Comparison of ENCODE assay signal across 7 cellular contexts in the genomic region with DNA sequence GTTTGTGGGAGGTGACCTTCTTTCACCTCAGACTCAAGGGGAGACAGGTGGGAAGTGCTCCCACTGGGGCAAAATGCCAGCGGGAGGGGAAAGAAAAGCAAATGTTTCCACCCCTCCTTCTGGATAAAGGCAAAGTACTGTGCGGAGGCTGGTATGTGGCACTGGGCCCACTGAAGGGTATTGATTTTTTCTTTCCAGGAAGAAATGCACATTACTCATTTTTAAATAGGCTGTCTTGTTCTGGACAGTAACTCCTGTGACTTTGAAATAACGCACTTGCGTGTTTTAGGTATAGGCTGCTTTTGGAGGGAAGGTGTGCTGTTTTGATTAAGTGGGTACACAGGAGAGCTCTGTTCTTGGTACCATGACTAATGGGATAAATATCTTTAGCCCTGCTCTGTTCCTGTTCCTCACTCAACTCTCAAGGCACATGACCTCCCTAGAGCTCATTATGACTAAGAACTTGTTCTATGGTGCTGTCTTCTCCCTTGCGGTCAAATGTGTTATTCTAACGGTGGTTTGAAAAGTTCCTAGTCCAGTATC. TPM values are rescaled to one million over a fixed set of nuclear protein-coding genes. Genes with fewer than 3 reads are reported as not detected.
DNase-seq lines count a peak whose midpoint lies in the region; TF ChIP-seq lines count a peak whose summit lies in the region.

No MANE protein-coding gene starts in this region.

- H2AFZ ChIP-seq in fibroblast of lung (ENCODE audit: low read length): no peak overlapping the region

- no peak for TF ChIP-seq CTCF in HEK293 (tag by site-specific recombination; IDR thresholded peaks at IDR 0.05)
- TF ChIP-seq CTCF in fibroblast of lung (conservative IDR thresholded peaks at IDR 0.05 in 1 of 2, IDR thresholded peaks at IDR 0.05 in 1 of 2; ENCODE audit: low read depth in 1 of 2, low read length in 2 of 2): no peak
- TF ChIP-seq CTCF in stomach (IDR thresholded peaks at IDR 0.05): no peak

- intact Hi-C loops in stomach (cut with DNase I; ENCODE audit: low total_unique reads): no loop called here

- H3K27me3 ChIP-seq in fibroblast of lung (ENCODE audit: control insufficient read depth, insufficient read depth, low read length) (no peaks in the 10 kb centered on the region), stomach (no peaks in the 10 kb centered on the region)

- no peak for TF ChIP-seq POLR2A in stomach (IDR thresholded peaks at IDR 0.05)

- H3K4me3 ChIP-seq in HEK293 (ENCODE audit: low read depth, low read length) (no peak overlapping the region), fibroblast of lung (replicated peaks in 1 of 4; ENCODE audit: control extremely low read depth in 1 of 4, insufficient read depth in 1 of 4, low read depth in 3 of 4, low read length in 4 of 4) (no peak overlapping the region), stomach (no peak overlapping the region)

- H3K4me2 ChIP-seq in fibroblast of lung (ENCODE audit: extremely low read depth, insufficient read depth, low read length): no peak overlapping the region

- DNase-seq in NCI-H2171 (lab: John Stamatoyannopoulos, UW) (peak; percentile 35), fibroblast of lung (ENCODE audit: low read depth in 2 of 2) (peak; percentile 59 to 93), stomach (peak; percentile 26), NCI-H1694 treated with DMSO at 0.1 percent for 48 hours (lab: John Stamatoyannopoulos, UW) (no peak)
- DNase-seq in activated CD4-positive, alpha-beta T cell treated with anti-CD3 and anti-CD28 coated beads, Interleukin-2, amount 50 U/mL, for 48 hours: no peak
- DNase-seq in activated CD4-positive, alpha-beta T cell treated with anti-CD3 and anti-CD28 coated beads, Interleukin-2, amount 50 U/mL, for 1 hour: no peak

- no peak for TF ChIP-seq EP300 in stomach (IDR thresholded peaks at IDR 0.05)

- no peak overlapping the region for H3K9ac ChIP-seq in fibroblast of lung (ENCODE audit: insufficient read depth, low read length)

- no peaks in the 10 kb centered on the region for H3K79me2 ChIP-seq in fibroblast of lung (ENCODE audit: control insufficient read depth, insufficient read depth, low read length)

- H3K36me3 ChIP-seq in HEK293 (ENCODE audit: control insufficient read depth in 2 of 2, insufficient read depth in 1 of 2, low read length in 2 of 2) (no peaks in the 10 kb centered on the region), fibroblast of lung (ENCODE audit: control insufficient read depth, insufficient read depth, low read length) (no peaks in the 10 kb centered on the region), stomach (no peaks in the 10 kb centered on the region)

- H4K20me1 ChIP-seq in fibroblast of lung (ENCODE audit: control insufficient read depth, extremely low read depth, insufficient read depth, low read length): no peaks in the 10 kb centered on the region

- WGBS in stomach, 5 donors: 36 to 57% (median 43%) methylated on average over 6 of the region's 6 CpGs

- CTCF ChIA-PET in HEK293 (lab: Yijun Ruan, JAX): no interaction called here

- H3K9me3 ChIP-seq in HEK293 (ENCODE audit: control insufficient read depth, insufficient read depth, low read depth, low read length) (no peaks in the 10 kb centered on the region), fibroblast of lung (ENCODE audit: control insufficient read depth, insufficient read depth, low read depth, low read length) (no peaks in the 10 kb centered on the region), stomach (no peaks in the 10 kb centered on the region)

- H3K4me1 ChIP-seq in HEK293 (ENCODE audit: control insufficient read depth, insufficient read depth, low read length) (peaks cover 4% of the 10 kb centered on the region), fibroblast of lung (ENCODE audit: control insufficient read depth, extremely low read depth, insufficient read depth, low read length) (no peaks in the 10 kb centered on the region), stomach (no peaks in the 10 kb centered on the region)

- POLR2A ChIA-PET in HEK293 (lab: Yijun Ruan, JAX): interaction anchor here (0.7 to 1.0 kb wide), 3 partner anchors 8 to 60 kb away, joined by 3 to 4 read pairs (median 3); no protein-coding TSS in a partner anchor

- no peak overlapping the region for H3K27ac ChIP-seq in HEK293 (ENCODE audit: extremely low read depth, low read depth, low read length)
- no peak overlapping the region for H3K27ac ChIP-seq in fibroblast of lung (ENCODE audit: insufficient read depth, low read length)
- peak overlapping the region in 3 of 5 donors; percentile 20 to 25 (median 22) for H3K27ac ChIP-seq in stomach

TF ChIP-seq in HEK293, 187 proteins besides CTCF, POLR2A, EP300 and RAD21 (continues in another document):
- peak; percentile 51 for TF ChIP-seq FEZF1 (tag by site-specific recombination; IDR thresholded peaks at IDR 0.05)
- no peak for TF ChIP-seq KLF16 (tag by site-specific recombination; IDR thresholded peaks at IDR 0.05)
- TF ChIP-seq, protein P1, sequence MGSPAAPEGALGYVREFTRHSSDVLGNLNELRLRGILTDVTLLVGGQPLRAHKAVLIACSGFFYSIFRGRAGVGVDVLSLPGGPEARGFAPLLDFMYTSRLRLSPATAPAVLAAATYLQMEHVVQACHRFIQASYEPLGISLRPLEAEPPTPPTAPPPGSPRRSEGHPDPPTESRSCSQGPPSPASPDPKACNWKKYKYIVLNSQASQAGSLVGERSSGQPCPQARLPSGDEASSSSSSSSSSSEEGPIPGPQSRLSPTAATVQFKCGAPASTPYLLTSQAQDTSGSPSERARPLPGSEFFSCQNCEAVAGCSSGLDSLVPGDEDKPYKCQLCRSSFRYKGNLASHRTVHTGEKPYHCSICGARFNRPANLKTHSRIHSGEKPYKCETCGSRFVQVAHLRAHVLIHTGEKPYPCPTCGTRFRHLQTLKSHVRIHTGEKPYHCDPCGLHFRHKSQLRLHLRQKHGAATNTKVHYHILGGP (tag by site-specific recombination; IDR thresholded peaks at IDR 0.05): peak; percentile 89
- TF ChIP-seq ZNF843 (tag by site-specific recombination; IDR thresholded peaks at IDR 0.05): peak; percentile 21; the same call in 1 of the 2 replicates
- no peak for TF ChIP-seq ZFP41 (tag by site-specific recombination; IDR thresholded peaks at IDR 0.05; ENCODE audit: borderline replicate concordance)
- TF ChIP-seq, protein P2, sequence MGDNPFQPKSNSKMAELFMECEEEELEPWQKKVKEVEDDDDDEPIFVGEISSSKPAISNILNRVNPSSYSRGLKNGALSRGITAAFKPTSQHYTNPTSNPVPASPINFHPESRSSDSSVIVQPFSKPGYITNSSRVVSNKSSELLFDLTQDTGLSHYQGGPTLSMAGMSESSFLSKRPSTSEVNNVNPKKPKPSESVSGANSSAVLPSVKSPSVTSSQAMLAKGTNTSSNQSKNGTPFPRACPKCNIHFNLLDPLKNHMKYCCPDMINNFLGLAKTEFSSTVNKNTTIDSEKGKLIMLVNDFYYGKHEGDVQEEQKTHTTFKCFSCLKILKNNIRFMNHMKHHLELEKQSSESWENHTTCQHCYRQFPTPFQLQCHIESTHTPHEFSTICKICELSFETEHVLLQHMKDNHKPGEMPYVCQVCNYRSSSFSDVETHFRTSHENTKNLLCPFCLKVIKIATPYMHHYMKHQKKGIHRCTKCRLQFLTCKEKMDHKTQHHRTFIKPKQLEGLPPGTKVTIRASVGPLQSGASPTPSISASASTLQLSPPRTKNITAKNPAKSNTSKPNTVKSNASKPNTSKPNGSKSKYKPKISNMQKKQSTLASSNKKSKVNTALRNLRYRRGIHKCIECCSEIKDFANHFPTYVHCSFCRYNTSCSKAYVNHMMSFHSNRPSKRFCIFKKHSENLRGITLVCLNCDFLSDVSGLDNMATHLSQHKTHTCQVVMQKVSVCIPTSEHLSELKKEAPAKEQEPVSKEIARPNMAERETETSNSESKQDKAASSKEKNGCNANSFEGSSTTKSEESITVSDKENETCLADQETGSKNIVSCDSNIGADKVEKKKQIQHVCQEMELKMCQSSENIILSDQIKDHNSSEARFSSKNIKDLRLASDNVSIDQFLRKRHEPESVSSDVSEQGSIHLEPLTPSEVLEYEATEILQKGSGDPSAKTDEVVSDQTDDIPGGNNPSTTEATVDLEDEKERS (tag by site-specific recombination; IDR thresholded peaks at IDR 0.05): peak; percentile 32
- peak; percentile 62 for TF ChIP-seq KLF8 (tag by site-specific recombination; IDR thresholded peaks at IDR 0.05)
- TF ChIP-seq, protein P3, sequence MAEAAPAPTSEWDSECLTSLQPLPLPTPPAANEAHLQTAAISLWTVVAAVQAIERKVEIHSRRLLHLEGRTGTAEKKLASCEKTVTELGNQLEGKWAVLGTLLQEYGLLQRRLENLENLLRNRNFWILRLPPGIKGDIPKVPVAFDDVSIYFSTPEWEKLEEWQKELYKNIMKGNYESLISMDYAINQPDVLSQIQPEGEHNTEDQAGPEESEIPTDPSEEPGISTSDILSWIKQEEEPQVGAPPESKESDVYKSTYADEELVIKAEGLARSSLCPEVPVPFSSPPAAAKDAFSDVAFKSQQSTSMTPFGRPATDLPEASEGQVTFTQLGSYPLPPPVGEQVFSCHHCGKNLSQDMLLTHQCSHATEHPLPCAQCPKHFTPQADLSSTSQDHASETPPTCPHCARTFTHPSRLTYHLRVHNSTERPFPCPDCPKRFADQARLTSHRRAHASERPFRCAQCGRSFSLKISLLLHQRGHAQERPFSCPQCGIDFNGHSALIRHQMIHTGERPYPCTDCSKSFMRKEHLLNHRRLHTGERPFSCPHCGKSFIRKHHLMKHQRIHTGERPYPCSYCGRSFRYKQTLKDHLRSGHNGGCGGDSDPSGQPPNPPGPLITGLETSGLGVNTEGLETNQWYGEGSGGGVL (tag by site-specific recombination; IDR thresholded peaks at IDR 0.05): peak; percentile 77
- TF ChIP-seq ZBTB17 (tag by site-specific recombination; IDR thresholded peaks at IDR 0.05): 0 out of 2 replicates have a peak, but pooled peaks have one; percentile 27
- TF ChIP-seq ZNF621 (tag by site-specific recombination; IDR thresholded peaks at IDR 0.05): no peak

RNA-seq across cellular contexts. Expression of a gene that starts 40.7 kb away (rescaled TPM):
- total RNA-seq in fibroblast of lung: 7.4 and 13.0 TPM in 2 replicates
- 29.0 and 31.9 TPM in 2 replicates for polyA plus RNA-seq in fibroblast of lung
- polyA plus RNA-seq in fibroblast of lung (2012): 17.4 and 19.1 TPM in 2 replicates
- polyA minus RNA-seq in fibroblast of lung (ENCODE audit: low replicate concordance): 15.7 and 20.2 TPM in 2 replicates
- 10 to 100 TPM in 2 of 5 donors, 1 to 10 TPM in 2, not detected in 1; 1.2 to 20.2 (median 11.6) TPM for total RNA-seq in stomach
- polyA plus RNA-seq in stomach: 1 to 10 TPM; 1.8 to 2.1 (median 2.0) TPM

RNA-seq across cellular contexts. Expression of a gene that starts 40.8 kb away (rescaled TPM):
- total RNA-seq in fibroblast of lung (not detected in 2 replicates), stomach (100 to 1,000 TPM in 1 of 5 donors, 10 to 100 TPM in 3, 1 to 10 TPM in 1; 1.0 to 126 (median 16.9) TPM)
- polyA plus RNA-seq in fibroblast of lung (not detected in 2 replicates), stomach (1 to 10 TPM in 1 of 3 donors, not detected in 2; 2.2 TPM)
- polyA plus RNA-seq in fibroblast of lung (2012): not detected in 2 replicates
- not detected in 2 replicates for polyA minus RNA-seq in fibroblast of lung (ENCODE audit: low replicate concordance)

RNA-seq across cellular contexts. Expression of a gene that starts 57.0 kb away (rescaled TPM):
- total RNA-seq in fibroblast of lung (1.0 and 2.8 TPM in 2 replicates), stomach (1 to 10 TPM in 2 of 5 donors, not detected in 3; 1.4 to 5.7 TPM)
- polyA plus RNA-seq in fibroblast of lung (1.5 and 2.3 TPM in 2 replicates), stomach (under 1 TPM; 0.25 to 0.55 (median 0.31) TPM)
- 1.7 and 2.4 TPM in 2 replicates for polyA plus RNA-seq in fibroblast of lung (2012)
- polyA minus RNA-seq in fibroblast of lung (ENCODE audit: low replicate concordance): 2.5 TPM in 1 of 2 replicates, not detected in the other

Comparison
In these comparisons a context has a peak if more than half of its experiments do, and no peak if none do; other contexts are left out.
1. H3K27ac ChIP-seq: peak in stomach (3 of 5); none in HEK293 (single experiment) and fibroblast of lung (single experiment).
2. DNase-seq: peak in NCI-H2171 (single experiment), fibroblast of lung (2 of 2) and stomach (single experiment); none in activated CD4-positive, alpha-beta T cell treated with anti-CD3 and anti-CD28 coated beads, Interleukin-2, amount 50 U/mL, for 48 hours (0 of 2), NCI-H1694 treated with DMSO at 0.1 percent for 48 hours (single experiment) and activated CD4-positive, alpha-beta T cell treated with anti-CD3 and anti-CD28 coated beads, Interleukin-2, amount 50 U/mL, for 1 hour (single experiment).